Comparison of ENCODE assay signal across 8 cellular contexts in genomic region chr14:100159107-100159864, GRCh38. TPM values are rescaled to one million over a fixed set of nuclear protein-coding genes. Genes with fewer than 3 reads are reported as not detected.
DNase-seq lines count a peak whose midpoint lies in the region; ATAC-seq and TF ChIP-seq lines count a peak whose summit lies in the region.

Gene DEGS2, minus strand, starts transcription at chr14:100159645. Its CDS starts 58 bp downstream, at chr14:100159587.

- peak; percentile 47 for ATAC-seq in GM21367 (IDR thresholded peaks at IDR 0.05; ENCODE audit: unreplicated experiment)

- TF ChIP-seq CTCF in left ventricle myocardium inferior (IDR thresholded peaks at IDR 0.05; ENCODE audit: borderline replicate concordance), result no peak

- intact Hi-C loops in left ventricle myocardium inferior (cut with micrococcal nuclease), result no loop called here

- H3K27me3 ChIP-seq in left ventricle myocardium inferior (ENCODE audit: low read depth), result peaks cover 71% of the 10 kb centered on the region

- peaks cover 15% of the 10 kb centered on the region for H3K4me1 ChIP-seq in left ventricle myocardium inferior

- no peaks in the 10 kb centered on the region for H3K36me3 ChIP-seq in left ventricle myocardium inferior

- peaks cover 10% of the 10 kb centered on the region for H3K9me3 ChIP-seq in left ventricle myocardium inferior (replicated peaks)

- H3K4me3 ChIP-seq in left ventricle myocardium inferior (peak within 1 kb of the TSS; percentile 61), skin epidermis (peak within 1 kb of the TSS; percentile 14 to 50 (median 36))

- H3K27ac ChIP-seq in left ventricle myocardium inferior (replicated peaks), result no peak within 1 kb of the TSS
- peak within 1 kb of the TSS in 17 of 21 experiments; percentile 20 to 84 (median 64) for H3K27ac ChIP-seq in skin epidermis

- DNase-seq in CD1c-positive myeloid dendritic cell (ENCODE audit: extremely low spot score) (peak; percentile 36), NCI-H2171 (lab: John Stamatoyannopoulos, UW) (peak; percentile 79), left ventricle myocardium inferior (no peak), MV-4-11 (lab: John Stamatoyannopoulos, UW) (no peak), RKO (ENCODE audit: low spot score) (no peak)
- DNase-seq in activated T-cell treated with anti-CD3 and anti-CD28 coated beads, Interleukin-2, amount 50 U/mL, for 1 hour, result peak; percentile 75

RNA-seq across cellular contexts. Expression of gene DEGS2, which starts in this region (rescaled TPM):
- total RNA-seq in left ventricle myocardium inferior, result not detected

Comparison
In these comparisons a context has a peak if more than half of its experiments do, and no peak if none do; other contexts are left out.
1. DNase-seq: peak in CD1c-positive myeloid dendritic cell (single experiment), NCI-H2171 (single experiment) and activated T-cell treated with anti-CD3 and anti-CD28 coated beads, Interleukin-2, amount 50 U/mL, for 1 hour (single experiment); none in left ventricle myocardium inferior (single experiment), MV-4-11 (single experiment) and RKO (single experiment).